ENCODE assay signal across 13 cellular contexts in genomic region chr1:161571703-161572102, GRCh38. TPM values are rescaled to one million over a fixed set of nuclear protein-coding genes. Genes with fewer than 3 reads are reported as not detected.
A peak's percentile ranks its signal among the peaks of the same experiment; 100 is the strongest.
DNase-seq lines count a peak whose midpoint lies in the region; ATAC-seq, FAIRE-seq and TF ChIP-seq lines count a peak whose summit lies in the region.
"Not testable (repeated sequence)": the region's sequence is repeated elsewhere in the genome, so short reads cannot be mapped to it uniquely, and the experiment has no call there.
"Had no signal": no experiment of that assay in that cellular context is flagged by ENCODE, and none has a peak within 500 bp of the region (broad histone marks: within the 10 kb centered on the region; RNA-seq: fewer than 3 reads in every experiment).

No MANE protein-coding gene starts in this region.

- TF ChIP-seq EP300 in HepG2 (IDR thresholded peaks at IDR 0.05; ENCODE audit: low read depth in 2 of 2, low read length in 2 of 2); HepG2 (CRISPR knock-in tag; IDR thresholded peaks at IDR 0.05; ENCODE audit: borderline replicate concordance): not testable (repeated sequence)

- FAIRE-seq in GM19239 (lab: Jason Lieb, UNC) = peak; percentile 83
- FAIRE-seq in HepG2 (lab: Jason Lieb, UNC) = peak; percentile 53

- not testable (repeated sequence) for H3K27ac ChIP-seq in HepG2 (ENCODE audit: extremely low read length, insufficient read depth, low read length)

- not testable (repeated sequence) for H3K79me2 ChIP-seq in HepG2 (ENCODE audit: insufficient read depth, low read length)

- not testable (repeated sequence) for H2AFZ ChIP-seq in HepG2 (ENCODE audit: low read length)

- H3K27me3 ChIP-seq in HepG2 (ENCODE audit: control insufficient read depth in 1 of 2, insufficient read depth in 2 of 2, low read length in 2 of 2) = not testable (repeated sequence)

- not testable (repeated sequence) for H3K9me3 ChIP-seq in HepG2 (ENCODE audit: low read length); mucosa of descending colon

- H3K4me1 Mint-ChIP-seq in natural killer cell treated with Interleukin-12 subunit alpha and Interleukin-12 subunit beta and Interleukin-15 and Interleukin-18, amount 100 ng/mL, for 72 hours (ENCODE audit: low read depth in 2 of 2) = not testable (repeated sequence)

- in situ Hi-C loops in HepG2 (cut with HindIII; ENCODE audit: extremely low pct_ligation_motif_present, low pct_unique_long_range_greater_than_20kb) = not testable (repeated sequence)

- not testable (repeated sequence) for DNase-seq in GM19239 (ENCODE audit: insufficient read length, low spot score); Right ventricle myocardium superior; HepG2 (ENCODE audit: low spot score); mucosa of descending colon; natural killer cell treated with Interleukin-12 subunit alpha and Interleukin-12 subunit beta and Interleukin-15 and Interleukin-18, amount 100 ng/mL, for 72 hours (ENCODE audit: low spot score)

- intact Hi-C loops in Right ventricle myocardium superior (cut with DNase I); HepG2 (cut with micrococcal nuclease; ENCODE audit: unreplicated experiment); mucosa of descending colon (cut with DNase I, micrococcal nuclease): not testable (repeated sequence)

- not testable (repeated sequence) for H3K4me3 Mint-ChIP-seq in natural killer cell treated with Interleukin-12 subunit alpha and Interleukin-12 subunit beta and Interleukin-15 and Interleukin-18, amount 100 ng/mL, for 72 hours

- POLR2A ChIA-PET in HepG2 (lab: Yijun Ruan, JAX) = not testable (repeated sequence)

- H3K9me3 Mint-ChIP-seq in natural killer cell treated with Interleukin-12 subunit alpha and Interleukin-12 subunit beta and Interleukin-15 and Interleukin-18, amount 100 ng/mL, for 72 hours = not testable (repeated sequence)

- H3K4me3 ChIP-seq in HepG2 (replicated peaks in 1 of 3; ENCODE audit: insufficient read depth in 1 of 3, low read depth in 2 of 3, low read length in 3 of 3); mucosa of descending colon: not testable (repeated sequence)

- not testable (repeated sequence) for TF ChIP-seq POLR2A in HepG2 (IDR thresholded peaks at IDR 0.05; ENCODE audit: insufficient read depth in 1 of 2, low read depth in 2 of 2, low read length in 2 of 2)

- H3K27me3 Mint-ChIP-seq in natural killer cell treated with Interleukin-12 subunit alpha and Interleukin-12 subunit beta and Interleukin-15 and Interleukin-18, amount 100 ng/mL, for 72 hours = not testable (repeated sequence)

- H3K36me3 ChIP-seq in HepG2 (replicated peaks in 1 of 2; ENCODE audit: control insufficient read depth in 1 of 2, insufficient read depth in 2 of 2, low read length in 2 of 2); mucosa of descending colon (ENCODE audit: low read depth): not testable (repeated sequence)

- not testable (repeated sequence) for BruUV-seq in HepG2 (replicated peaks; lab: Mats Ljungman, UMichigan)

- H3K36me3 Mint-ChIP-seq in natural killer cell treated with Interleukin-12 subunit alpha and Interleukin-12 subunit beta and Interleukin-15 and Interleukin-18, amount 100 ng/mL, for 72 hours = not testable (repeated sequence)

- ATAC-seq in Right ventricle myocardium superior (ENCODE audit: poor library complexity) (peak; percentile 52), mucosa of descending colon (peak; percentile 36)
- not testable (repeated sequence) for ATAC-seq in HepG2
- ATAC-seq in natural killer cell treated with Interleukin-12 subunit alpha and Interleukin-12 subunit beta and Interleukin-15 and Interleukin-18, amount 100 ng/mL, for 72 hours = peak; percentile 40 to 63

- H3K27ac Mint-ChIP-seq in natural killer cell treated with Interleukin-12 subunit alpha and Interleukin-12 subunit beta and Interleukin-15 and Interleukin-18, amount 100 ng/mL, for 72 hours = not testable (repeated sequence)

- CTCF ChIA-PET in HepG2 (lab: Yijun Ruan, JAX; ENCODE audit: low intra/inter-chr PET ratio, low total read pairs) = not testable (repeated sequence)

- H3K4me1 ChIP-seq in HepG2 (ENCODE audit: insufficient read depth, low read length); mucosa of descending colon (ENCODE audit: low read depth): not testable (repeated sequence)

- TF ChIP-seq CTCF in HepG2 (CRISPR knock-in tag; IDR thresholded peaks at IDR 0.05); mucosa of descending colon (IDR thresholded peaks at IDR 0.05): not testable (repeated sequence)

- H3K9ac ChIP-seq in HepG2 (ENCODE audit: insufficient read depth, low read depth, low read length) = not testable (repeated sequence)

- TF ChIP-seq RAD21 in HepG2 (CRISPR knock-in tag; IDR thresholded peaks at IDR 0.05) = not testable (repeated sequence)

- not testable (repeated sequence) for H4K20me1 ChIP-seq in HepG2 (ENCODE audit: insufficient read depth, low read length)

- 23% methylated on average over 2 of the region's 8 CpGs for WGBS in HepG2 (ENCODE audit: low lambda C conversion rate)

- H3K4me2 ChIP-seq in HepG2 (ENCODE audit: low read depth, low read length) = not testable (repeated sequence)

RNA-seq across cellular contexts. Expression of gene FCGR3A, which starts 22.1 kb away (rescaled TPM):
- total RNA-seq in Right ventricle myocardium superior (23.0 TPM), HepG2 (2016; rRNA removed; fragmentation: Illumina TruSeq; extraction: Trizol) (not detected in 2 replicates), mucosa of descending colon (10 to 100 TPM in 2 of 3 donors, 1 to 10 TPM in 1; 1.1 to 23.1 (median 19.8) TPM)
- total RNA-seq in HepG2 (2016; cell fraction: cytosol; rRNA removed; fragmentation: Illumina TruSeq; extraction: Trizol; ENCODE audit: low read depth) = not detected in 2 replicates
- not detected in 2 replicates for total RNA-seq in HepG2 (2016; cell fraction: insoluble cytoplasmic fraction; rRNA removed; fragmentation: Illumina TruSeq; extraction: Trizol)
- total RNA-seq in HepG2 (2016; cell fraction: membrane; rRNA removed; fragmentation: Illumina TruSeq; extraction: Trizol) = not detected in 2 replicates
- not detected in 2 replicates for total RNA-seq in HepG2 (2016; cell fraction: nucleus; rRNA removed; fragmentation: Illumina TruSeq; extraction: Trizol)
- polyA plus RNA-seq in HepG2 (2011; rRNA removed) = not detected in 2 replicates
- polyA plus RNA-seq in HepG2 (2011; cell fraction: cytosol; rRNA removed) = not detected in 2 replicates
- not detected in 2 replicates for polyA plus RNA-seq in HepG2 (2011; cell fraction: nucleus; rRNA removed)
- polyA plus RNA-seq in HepG2 (2012) = not detected in 2 replicates
- polyA plus RNA-seq in HepG2 (2016; cell fraction: cytosol; fragmentation: Illumina TruSeq; extraction: Trizol; ENCODE audit: low read depth) = not detected in 2 replicates
- not detected in 2 replicates for polyA plus RNA-seq in HepG2 (2016; cell fraction: insoluble cytoplasmic fraction; fragmentation: Illumina TruSeq; extraction: Trizol; ENCODE audit: low read depth)
- not detected in 2 replicates for polyA plus RNA-seq in HepG2 (2016; cell fraction: membrane; fragmentation: Illumina TruSeq; extraction: Trizol; ENCODE audit: low read depth)
- not detected in 2 replicates for polyA plus RNA-seq in HepG2 (2016; cell fraction: nucleus; fragmentation: Illumina TruSeq; extraction: Trizol; ENCODE audit: insufficient read depth, low read depth)
- polyA minus RNA-seq in HepG2 (2011; rRNA and poly(A)+ RNA removed; ENCODE audit: low replicate concordance) = not detected in 2 replicates
- not detected in 2 replicates for polyA minus RNA-seq in HepG2 (2011; cell fraction: cytosol; rRNA and poly(A)+ RNA removed)
- polyA minus RNA-seq in HepG2 (2011; cell fraction: nucleus; rRNA and poly(A)+ RNA removed) = not detected in 2 replicates
- total RNA-seq in natural killer cell treated with Interleukin-12 subunit alpha and Interleukin-12 subunit beta and Interleukin-15 and Interleukin-18, amount 100 ng/mL, for 72 hours = 100 to 1,000 TPM in 1 of 2 donors, 10 to 100 TPM in 1; 34.5 to 150 TPM
- total RNA-seq: A172, A673, Calu3, Daoy, G401, HFFc6 had no signal
- polyA plus RNA-seq: BJ had no signal

RNA-seq across cellular contexts. Expression of gene HSPA6, which starts 47.4 kb away (rescaled TPM):
- 1.3 TPM for total RNA-seq in Right ventricle myocardium superior
- total RNA-seq in HepG2 (2016; rRNA removed; fragmentation: Illumina TruSeq; extraction: Trizol) = not detected in 2 replicates
- not detected in 2 replicates for total RNA-seq in HepG2 (2016; cell fraction: cytosol; rRNA removed; fragmentation: Illumina TruSeq; extraction: Trizol; ENCODE audit: low read depth)
- total RNA-seq in HepG2 (2016; cell fraction: insoluble cytoplasmic fraction; rRNA removed; fragmentation: Illumina TruSeq; extraction: Trizol) = not detected in 2 replicates
- total RNA-seq in HepG2 (2016; cell fraction: membrane; rRNA removed; fragmentation: Illumina TruSeq; extraction: Trizol) = not detected in 2 replicates
- total RNA-seq in HepG2 (2016; cell fraction: nucleus; rRNA removed; fragmentation: Illumina TruSeq; extraction: Trizol) = not detected in 2 replicates
- polyA plus RNA-seq in HepG2 (2011; rRNA removed) = 0.07 and 0.16 TPM in 2 replicates
- polyA plus RNA-seq in HepG2 (2011; cell fraction: cytosol; rRNA removed) = 0.04 and 0.10 TPM in 2 replicates
- 0.21 and 0.36 TPM in 2 replicates for polyA plus RNA-seq in HepG2 (2011; cell fraction: nucleus; rRNA removed)
- 0.12 and 0.33 TPM in 2 replicates for polyA plus RNA-seq in HepG2 (2012)
- polyA plus RNA-seq in HepG2 (2016; cell fraction: cytosol; fragmentation: Illumina TruSeq; extraction: Trizol; ENCODE audit: low read depth) = not detected in 2 replicates
- not detected in 2 replicates for polyA plus RNA-seq in HepG2 (2016; cell fraction: insoluble cytoplasmic fraction; fragmentation: Illumina TruSeq; extraction: Trizol; ENCODE audit: low read depth)
- not detected in 2 replicates for polyA plus RNA-seq in HepG2 (2016; cell fraction: membrane; fragmentation: Illumina TruSeq; extraction: Trizol; ENCODE audit: low read depth)
- polyA plus RNA-seq in HepG2 (2016; cell fraction: nucleus; fragmentation: Illumina TruSeq; extraction: Trizol; ENCODE audit: insufficient read depth, low read depth) = not detected in 2 replicates
- 0.14 and 0.63 TPM in 2 replicates for polyA minus RNA-seq in HepG2 (2011; rRNA and poly(A)+ RNA removed; ENCODE audit: low replicate concordance)
- polyA minus RNA-seq in HepG2 (2011; cell fraction: cytosol; rRNA and poly(A)+ RNA removed) = not detected in 2 replicates
- polyA minus RNA-seq in HepG2 (2011; cell fraction: nucleus; rRNA and poly(A)+ RNA removed) = 0.62 TPM in 1 of 2 replicates, not detected in the other
- total RNA-seq in mucosa of descending colon = 1 to 10 TPM in 2 of 3 donors, under 1 TPM in 1; 0.61 to 2.0 (median 1.8) TPM
- total RNA-seq in natural killer cell treated with Interleukin-12 subunit alpha and Interleukin-12 subunit beta and Interleukin-15 and Interleukin-18, amount 100 ng/mL, for 72 hours = 1 to 10 TPM; 3.3 to 5.9 TPM

RNA-seq across cellular contexts. Expression of gene FCGR3B, which starts 59.3 kb away (rescaled TPM):
- total RNA-seq in Right ventricle myocardium superior (1.8 TPM), HepG2 (2016; rRNA removed; fragmentation: Illumina TruSeq; extraction: Trizol) (not detected in 2 replicates), mucosa of descending colon (1 to 10 TPM in 2 of 3 donors, not detected in 1; 1.5 to 1.7 TPM)
- total RNA-seq in HepG2 (2016; cell fraction: cytosol; rRNA removed; fragmentation: Illumina TruSeq; extraction: Trizol; ENCODE audit: low read depth) = not detected in 2 replicates
- not detected in 2 replicates for total RNA-seq in HepG2 (2016; cell fraction: insoluble cytoplasmic fraction; rRNA removed; fragmentation: Illumina TruSeq; extraction: Trizol)
- total RNA-seq in HepG2 (2016; cell fraction: membrane; rRNA removed; fragmentation: Illumina TruSeq; extraction: Trizol) = not detected in 2 replicates
- not detected in 2 replicates for total RNA-seq in HepG2 (2016; cell fraction: nucleus; rRNA removed; fragmentation: Illumina TruSeq; extraction: Trizol)
- polyA plus RNA-seq in HepG2 (2011; rRNA removed) = not detected in 2 replicates
- not detected in 2 replicates for polyA plus RNA-seq in HepG2 (2011; cell fraction: cytosol; rRNA removed)
- not detected in 2 replicates for polyA plus RNA-seq in HepG2 (2011; cell fraction: nucleus; rRNA removed)
- polyA plus RNA-seq in HepG2 (2012) = not detected in 2 replicates
- not detected in 2 replicates for polyA plus RNA-seq in HepG2 (2016; cell fraction: cytosol; fragmentation: Illumina TruSeq; extraction: Trizol; ENCODE audit: low read depth)
- polyA plus RNA-seq in HepG2 (2016; cell fraction: insoluble cytoplasmic fraction; fragmentation: Illumina TruSeq; extraction: Trizol; ENCODE audit: low read depth) = not detected in 2 replicates
- not detected in 2 replicates for polyA plus RNA-seq in HepG2 (2016; cell fraction: membrane; fragmentation: Illumina TruSeq; extraction: Trizol; ENCODE audit: low read depth)
- polyA plus RNA-seq in HepG2 (2016; cell fraction: nucleus; fragmentation: Illumina TruSeq; extraction: Trizol; ENCODE audit: insufficient read depth, low read depth) = not detected in 2 replicates
- polyA minus RNA-seq in HepG2 (2011; rRNA and poly(A)+ RNA removed; ENCODE audit: low replicate concordance) = not detected in 2 replicates
- polyA minus RNA-seq in HepG2 (2011; cell fraction: cytosol; rRNA and poly(A)+ RNA removed) = not detected in 2 replicates
- polyA minus RNA-seq in HepG2 (2011; cell fraction: nucleus; rRNA and poly(A)+ RNA removed) = not detected in 2 replicates
- 1 to 10 TPM; 2.7 to 3.0 TPM for total RNA-seq in natural killer cell treated with Interleukin-12 subunit alpha and Interleukin-12 subunit beta and Interleukin-15 and Interleukin-18, amount 100 ng/mL, for 72 hours
- total RNA-seq: A172; A673; Calu3; CD4-positive, alpha-beta memory T cell; Daoy; G401; HFFc6 had no signal
- polyA plus RNA-seq: BJ; CD4-positive, alpha-beta memory T cell had no signal
